33 cellular contexts compared by ENCODE assay signal in genomic region chr4:180437601-180438000, GRCh38.
A peak's percentile ranks its signal among the peaks of the same experiment; 100 is the strongest.
DNase-seq lines count a peak whose midpoint lies in the region; ATAC-seq and TF ChIP-seq lines count a peak whose summit lies in the region.
"Had no signal": no experiment of that assay in that cellular context is flagged by ENCODE, and none has a peak within 500 bp of the region (broad histone marks: within the 10 kb centered on the region; RNA-seq: fewer than 3 reads in every experiment).

No MANE protein-coding gene starts in this region.

- H3K27me3 ChIP-seq in CD8-positive, alpha-beta T cell (ENCODE audit: insufficient read depth, low read length) = no peaks in the 10 kb centered on the region
- H3K27me3 ChIP-seq in MG63 (no peaks in the 10 kb centered on the region), adipocyte (replicated peaks; ENCODE audit: control insufficient read depth, insufficient read depth, low read length) (no peaks in the 10 kb centered on the region)
- H3K27me3 ChIP-seq in naive thymus-derived CD4-positive, alpha-beta T cell (ENCODE audit: control insufficient read depth in 2 of 2, insufficient read depth in 2 of 2, low read length in 2 of 2) = no peaks in the 10 kb centered on the region
- H3K27me3 ChIP-seq: thyroid gland had no signal

- no peak overlapping the region for H3K27ac ChIP-seq in CD8-positive, alpha-beta T cell (ENCODE audit: low read depth, low read length)
- no peak overlapping the region for H3K27ac ChIP-seq in naive thymus-derived CD4-positive, alpha-beta T cell (ENCODE audit: low read depth, low read length)
- H3K27ac ChIP-seq: C4-2B, left ventricle myocardium inferior, prostate gland, thyroid gland, VCaP had no signal

- POLR2A ChIA-PET in CD8-positive, alpha-beta T cell (lab: Charles Lee) = no interaction called here
- POLR2A ChIA-PET in naive thymus-derived CD4-positive, alpha-beta T cell (lab: Charles Lee) = no interaction called here

- H3K4me3 ChIP-seq in CD8-positive, alpha-beta T cell (ENCODE audit: low read depth, low read length) = no peak overlapping the region
- H3K4me3 ChIP-seq in MG63 = peak overlapping the region; percentile 29
- H3K4me3 ChIP-seq in adipocyte (ENCODE audit: low read length) = peak overlapping the region; percentile 60
- no peak overlapping the region for H3K4me3 ChIP-seq in naive thymus-derived CD4-positive, alpha-beta T cell (ENCODE audit: low read length)
- H3K4me3 ChIP-seq: left ventricle myocardium inferior, prostate gland, thyroid gland had no signal

- H3K4me1 ChIP-seq in CD8-positive, alpha-beta T cell (ENCODE audit: insufficient read depth, low read length) = no peaks in the 10 kb centered on the region
- no peaks in the 10 kb centered on the region for H3K4me1 ChIP-seq in adipocyte (ENCODE audit: control insufficient read depth, insufficient read depth, low read length)
- no peaks in the 10 kb centered on the region for H3K4me1 ChIP-seq in naive thymus-derived CD4-positive, alpha-beta T cell (ENCODE audit: control insufficient read depth in 2 of 2, insufficient read depth in 2 of 2, low read length in 2 of 2)
- H3K4me1 ChIP-seq: left ventricle myocardium inferior, prostate gland, thyroid gland had no signal

- H3K27ac Mint-ChIP-seq in CD8-positive, alpha-beta T cell = no peak overlapping the region
- no peak overlapping the region for H3K27ac Mint-ChIP-seq in naive thymus-derived CD4-positive, alpha-beta T cell
- H3K27ac Mint-ChIP-seq: activated CD4-positive, alpha-beta T cell treated with anti-CD3 and anti-CD28 coated beads for 36 hours; activated naive CD4-positive, alpha-beta T cell treated with anti-CD3 and anti-CD28 coated beads, Interleukin-2, amount 50 U/mL, for 24 hours; activated T-helper 2 cell treated with anti-CD3 and anti-CD28 coated beads, Interferon-gamma antibody, Interleukin-2, Interleukin-4, amounts not matched to agents 10 μg/mL and 5 μg/mL and 100 μg/mL, durations not matched to agents 14 hours and 24 hours and 36 hours; effector memory CD8-positive, alpha-beta T cell; IgD-negative memory B cell; T-helper 2 cell treated with Interferon-gamma antibody and Interleukin-4, amounts not matched to agents 5 μg/mL and 100 μg/mL, for 36 hours had no signal

- peaks cover 7% of the 10 kb centered on the region for H3K4me1 Mint-ChIP-seq in CD8-positive, alpha-beta T cell (ENCODE audit: low read depth)
- H3K4me1 Mint-ChIP-seq in naive thymus-derived CD4-positive, alpha-beta T cell = peaks cover 0 to 16% (median 7%) of the 10 kb centered on the region in 7 donors
- H3K4me1 Mint-ChIP-seq: activated CD4-positive, alpha-beta T cell treated with anti-CD3 and anti-CD28 coated beads for 36 hours; activated naive CD4-positive, alpha-beta T cell treated with anti-CD3 and anti-CD28 coated beads, Interleukin-2, amount 50 U/mL, for 24 hours; central memory CD8-positive, alpha-beta T cell; IgD-negative memory B cell had no signal

- intact Hi-C loops in CD8-positive, alpha-beta T cell (cut with DNase I, micrococcal nuclease) = no loop called here
- intact Hi-C loops in naive thymus-derived CD4-positive, alpha-beta T cell (cut with micrococcal nuclease) = no loop called here

- CTCF ChIA-PET in CD8-positive, alpha-beta T cell (lab: Charles Lee) = no interaction called here
- CTCF ChIA-PET in naive thymus-derived CD4-positive, alpha-beta T cell (lab: Charles Lee) = no interaction called here

- no peaks in the 10 kb centered on the region for H3K36me3 Mint-ChIP-seq in CD8-positive, alpha-beta T cell
- peaks cover 0 to 5% (median 0%) of the 10 kb centered on the region in 5 donors for H3K36me3 Mint-ChIP-seq in naive thymus-derived CD4-positive, alpha-beta T cell
- H3K36me3 Mint-ChIP-seq: activated naive CD4-positive, alpha-beta T cell treated with anti-CD3 and anti-CD28 coated beads, Interleukin-2, amount 50 U/mL, for 24 hours had no signal

- no peak for DNase-seq in CD8-positive, alpha-beta T cell
- DNase-seq in MG63 = no peak
- no peak for DNase-seq in adipocyte (ENCODE audit: low read depth)
- no peak for DNase-seq in naive thymus-derived CD4-positive, alpha-beta T cell
- no peak for DNase-seq in activated CD4-positive, alpha-beta T cell treated with anti-CD3 and anti-CD28 coated beads for 4 hours
- no peak for DNase-seq in NCI-H1417 treated with DMSO at 0.1 percent for 48 hours (lab: John Stamatoyannopoulos, UW)
- no peak for DNase-seq in DMS153 treated with DMSO at 0.1 percent for 48 hours (lab: John Stamatoyannopoulos, UW; ENCODE audit: unreplicated experiment)
- DNase-seq: activated CD4-positive, alpha-beta T cell treated with anti-CD3 and anti-CD28 coated beads for 36 hours; activated CD8-positive, alpha-beta memory T cell treated with anti-CD3 and anti-CD28 coated beads for 24 hours; activated T-cell treated with anti-CD3 and anti-CD28 coated beads for 4 hours; Calu3; DND-41; effector memory CD8-positive, alpha-beta T cell; glutamatergic neuron; left ventricle myocardium inferior; NCI-H2029; NCI-H226; NCI-H526 treated with DMSO at 0.1 percent for 48 hours; NK-92 treated with Interleukin-12 subunit alpha and Interleukin-12 subunit beta, amount 100 ng/mL, for 24 hours; nucleus accumbens; PC-3; stimulated activated CD4-positive, alpha-beta T cell treated with anti-CD3 and anti-CD28 coated beads, Interleukin-12 subunit alpha, Interleukin-12 subunit beta, amount 100 ng/mL, for 4 hours; stimulated activated CD4-positive, alpha-beta T cell treated with anti-CD3 and anti-CD28 coated beads, Interleukin-2, amount 100 ng/mL, for 48 hours; thyroid gland had no signal

- TF ChIP-seq CTCF in CD8-positive, alpha-beta T cell (IDR thresholded peaks at IDR 0.05) = no peak

- peak overlapping the region; percentile 35 for H3K4me3 Mint-ChIP-seq in CD8-positive, alpha-beta T cell
- peak overlapping the region in 6 of 10 donors; percentile 50 to 70 (median 62) for H3K4me3 Mint-ChIP-seq in naive thymus-derived CD4-positive, alpha-beta T cell
- H3K4me3 Mint-ChIP-seq: activated CD4-positive, alpha-beta T cell treated with anti-CD3 and anti-CD28 coated beads for 36 hours; activated naive CD4-positive, alpha-beta T cell treated with anti-CD3 and anti-CD28 coated beads, Interleukin-2, amount 50 U/mL, for 24 hours; central memory CD8-positive, alpha-beta T cell; effector memory CD8-positive, alpha-beta T cell; T-helper 2 cell treated with Interferon-gamma antibody and Interleukin-4, amounts not matched to agents 5 μg/mL and 100 μg/mL, for 36 hours had no signal

- no peak for ATAC-seq in CD8-positive, alpha-beta T cell
- ATAC-seq in naive thymus-derived CD4-positive, alpha-beta T cell = no peak
- ATAC-seq: activated CD4-positive, alpha-beta T cell treated with anti-CD3 and anti-CD28 coated beads for 36 hours; effector memory CD8-positive, alpha-beta T cell; PC-3; sciatic nerve had no signal

- no peaks in the 10 kb centered on the region for H3K36me3 ChIP-seq in CD8-positive, alpha-beta T cell (ENCODE audit: insufficient read depth, low read length)
- no peaks in the 10 kb centered on the region for H3K36me3 ChIP-seq in MG63
- H3K36me3 ChIP-seq in adipocyte (ENCODE audit: control insufficient read depth, insufficient read depth, low read length, severe bottlenecking) = no peaks in the 10 kb centered on the region
- H3K36me3 ChIP-seq in naive thymus-derived CD4-positive, alpha-beta T cell (ENCODE audit: control insufficient read depth in 2 of 3, insufficient read depth in 3 of 3, low read length in 3 of 3) = no peaks in the 10 kb centered on the region
- H3K36me3 ChIP-seq: left ventricle myocardium inferior, prostate gland, thyroid gland had no signal

- H3K9me3 Mint-ChIP-seq in CD8-positive, alpha-beta T cell = no peaks in the 10 kb centered on the region
- H3K9me3 Mint-ChIP-seq in naive thymus-derived CD4-positive, alpha-beta T cell = peaks cover 0 to 5% (median 0%) of the 10 kb centered on the region in 11 donors

- no peak overlapping the region for H3K9ac ChIP-seq in adipocyte (ENCODE audit: low read length)

- H3K9me3 ChIP-seq in CD8-positive, alpha-beta T cell (ENCODE audit: low read length) = no peaks in the 10 kb centered on the region
- H3K9me3 ChIP-seq in MG63 (no peaks in the 10 kb centered on the region), adipocyte (ENCODE audit: control insufficient read depth, low read length) (no peaks in the 10 kb centered on the region)
- no peaks in the 10 kb centered on the region for H3K9me3 ChIP-seq in naive thymus-derived CD4-positive, alpha-beta T cell (ENCODE audit: control insufficient read depth in 2 of 3, low read length in 3 of 3)
- H3K9me3 ChIP-seq: left ventricle myocardium inferior, prostate gland, thyroid gland had no signal

- no peaks in the 10 kb centered on the region for H3K27me3 Mint-ChIP-seq in CD8-positive, alpha-beta T cell (ENCODE audit: low read depth)
- H3K27me3 Mint-ChIP-seq in naive thymus-derived CD4-positive, alpha-beta T cell = peaks cover 0 to 5% (median 0%) of the 10 kb centered on the region in 5 donors
- H3K27me3 Mint-ChIP-seq: activated naive CD4-positive, alpha-beta T cell treated with anti-CD3 and anti-CD28 coated beads, Interleukin-2, amount 50 U/mL, for 24 hours; central memory CD8-positive, alpha-beta T cell; effector memory CD8-positive, alpha-beta T cell had no signal

Comparison
In these comparisons a context has a peak if more than half of its experiments do, and no peak if none do; other contexts are left out.
1. H3K4me3 ChIP-seq: peak in MG63 (single experiment) and adipocyte (single experiment); none in CD8-positive, alpha-beta T cell (single experiment) and naive thymus-derived CD4-positive, alpha-beta T cell (single experiment).